13 cellular contexts compared by ENCODE assay signal in genomic region chr1:48182441-48182840, GRCh38. TPM values are rescaled to one million over a fixed set of nuclear protein-coding genes. Genes with fewer than 3 reads are reported as not detected.
DNase-seq lines count a peak whose midpoint lies in the region; ATAC-seq and TF ChIP-seq lines count a peak whose summit lies in the region.
"Had no signal": no experiment of that assay in that cellular context is flagged by ENCODE, and none has a peak within 500 bp of the region (broad histone marks: within the 10 kb centered on the region; RNA-seq: fewer than 3 reads in every experiment).

No MANE protein-coding gene starts in this region.

- no peaks in the 10 kb centered on the region for H3K36me3 ChIP-seq in breast epithelium
- no peaks in the 10 kb centered on the region for H3K36me3 ChIP-seq in prostate gland
- H3K36me3 ChIP-seq in spleen, result no peaks in the 10 kb centered on the region
- H3K36me3 ChIP-seq: ascending aorta, HAP-1, left ventricle myocardium inferior had no signal

- H3K9me3 ChIP-seq in breast epithelium, result peaks cover 0 to under 1% of the 10 kb centered on the region in 2 donors
- no peaks in the 10 kb centered on the region for H3K9me3 ChIP-seq in prostate gland
- peaks cover 0 to 13% (median 3%) of the 10 kb centered on the region in 8 donors for H3K9me3 ChIP-seq in spleen
- H3K9me3 ChIP-seq: ascending aorta had no signal

- TF ChIP-seq POLR2A in breast epithelium (IDR thresholded peaks at IDR 0.05) (no peak), prostate gland (IDR thresholded peaks at IDR 0.05) (no peak), spleen (IDR thresholded peaks at IDR 0.05) (no peak)

- BruUV-seq in MCF 10A (replicated peaks; lab: Mats Ljungman, UMichigan), result no TSS peak

- peaks cover 12% of the 10 kb centered on the region for H3K9me3 Mint-ChIP-seq in MCF 10A (ENCODE audit: unreplicated experiment)

- H3K36me3 Mint-ChIP-seq in MCF 10A (ENCODE audit: insufficient read depth, unreplicated experiment), result peaks cover 17% of the 10 kb centered on the region

- no peak overlapping the region for H3K27ac ChIP-seq in breast epithelium
- H3K27ac ChIP-seq in prostate gland, result no peak overlapping the region
- H3K27ac ChIP-seq in spleen, result no peak overlapping the region
- H3K27ac ChIP-seq: ascending aorta, left ventricle myocardium inferior had no signal

- peak overlapping the region; percentile 88 for H3K27ac Mint-ChIP-seq in MCF 10A (ENCODE audit: low read depth, unreplicated experiment)

- DNase-seq in MCF 10A (ENCODE audit: unreplicated experiment), result peak; percentile 67
- DNase-seq in breast epithelium (ENCODE audit: low spot score in 2 of 2), result no peak
- DNase-seq in NCI-H82 (lab: John Stamatoyannopoulos, UW), result peak; percentile 96
- DNase-seq in prostate gland (ENCODE audit: low spot score), result no peak
- no peak for DNase-seq in spleen
- no peak for DNase-seq in pons (ENCODE audit: low spot score)
- DNase-seq in activated naive CD4-positive, alpha-beta T cell (lab: John Stamatoyannopoulos, UW), result no peak
- DNase-seq: activated CD8-positive, alpha-beta memory T cell treated with anti-CD3 and anti-CD28 coated beads for 24 hours; KBM-7; left ventricle myocardium inferior had no signal

- no peaks in the 10 kb centered on the region for H3K27me3 Mint-ChIP-seq in MCF 10A (ENCODE audit: insufficient read depth, unreplicated experiment)

- TF ChIP-seq CTCF in MCF 10A (IDR thresholded peaks at IDR 0.05; ENCODE audit: unreplicated experiment), result no peak
- no peak for TF ChIP-seq CTCF in breast epithelium (IDR thresholded peaks at IDR 0.05)
- no peak for TF ChIP-seq CTCF in prostate gland (IDR thresholded peaks at IDR 0.05)
- no peak for TF ChIP-seq CTCF in spleen (IDR thresholded peaks at IDR 0.05 in 8 of 11, conservative IDR thresholded peaks at IDR 0.05 in 3 of 11)

- CTCF ChIA-PET in MCF 10A (lab: Yijun Ruan, JAX), result interaction anchor here (0.6 to 3.3 kb wide), 8 partner anchors 16 to 73 kb away, joined by 3 to 13 read pairs (median 4); no protein-coding TSS in a partner anchor

- peak overlapping the region; percentile 66 for H3K4me3 Mint-ChIP-seq in MCF 10A (ENCODE audit: unreplicated experiment)

- intact Hi-C loops in MCF 10A (cut with micrococcal nuclease) (no loop called here), breast epithelium (cut with DNase I; ENCODE audit: low total_unique reads) (no loop called here), prostate gland (cut with DNase I) (no loop called here), spleen (cut with DNase I; ENCODE audit: low total_unique reads) (no loop called here)

- POLR2A ChIA-PET in MCF 10A (lab: Yijun Ruan, JAX), result interaction anchor here (0.7 to 4.3 kb wide), 10 partner anchors 11 to 246 kb away, joined by 3 to 26 read pairs (median 4); no protein-coding TSS in a partner anchor

- no peak overlapping the region for H3K4me3 ChIP-seq in breast epithelium
- H3K4me3 ChIP-seq in prostate gland, result no peak overlapping the region
- H3K4me3 ChIP-seq in spleen, result no peak overlapping the region
- H3K4me3 ChIP-seq: ascending aorta, HAP-1, left ventricle myocardium inferior had no signal

- H3K4me1 ChIP-seq in breast epithelium, result no peaks in the 10 kb centered on the region
- H3K4me1 ChIP-seq in prostate gland (replicated peaks), result no peaks in the 10 kb centered on the region
- peaks cover 0 to 10% (median 0%) of the 10 kb centered on the region in 6 donors for H3K4me1 ChIP-seq in spleen
- H3K4me1 ChIP-seq: ascending aorta, HAP-1, left ventricle myocardium inferior had no signal

- peak; percentile 69 for ATAC-seq in HG03520 (IDR thresholded peaks at IDR 0.05; ENCODE audit: unreplicated experiment)

- WGBS in prostate gland, result 58% methylated on average over 2 of the region's 2 CpGs
- 64 to 88% (median 81%) methylated on average over 2 of the region's 2 CpGs for WGBS in spleen, 5 donors

- H3K4me1 Mint-ChIP-seq in MCF 10A (ENCODE audit: insufficient read depth, unreplicated experiment), result peaks cover 48% of the 10 kb centered on the region

- no peaks in the 10 kb centered on the region for H3K27me3 ChIP-seq in breast epithelium
- H3K27me3 ChIP-seq in prostate gland (replicated peaks; ENCODE audit: insufficient read depth), result no peaks in the 10 kb centered on the region
- H3K27me3 ChIP-seq in spleen (replicated peaks in 1 of 7), result no peaks in the 10 kb centered on the region
- H3K27me3 ChIP-seq: ascending aorta had no signal

RNA-seq across cellular contexts. Expression of gene SLC5A9, which starts 40.1 kb away (rescaled TPM):
- total RNA-seq in MCF 10A (2022), result not detected in 2 replicates
- total RNA-seq in breast epithelium, result under 1 TPM in 2 of 3 donors, not detected in 1; 0.16 to 0.73 TPM
- total RNA-seq in prostate gland, result not detected
- total RNA-seq in spleen, result 1 to 10 TPM in 2 of 7 donors, under 1 TPM in 5; 0.51 to 2.1 (median 0.82) TPM
- 1 to 10 TPM in 2 of 3 donors, under 1 TPM in 1; 0.72 to 1.3 (median 1.3) TPM for polyA plus RNA-seq in spleen

Comparison
In these comparisons a context has a peak if more than half of its experiments do, and no peak if none do; other contexts are left out.
1. DNase-seq: peak in MCF 10A (single experiment) and NCI-H82 (single experiment); none in breast epithelium (0 of 2), prostate gland (single experiment), spleen (single experiment), pons (single experiment) and activated naive CD4-positive, alpha-beta T cell (0 of 4).